1 cellular context compared by ENCODE assay signal in genomic region chr14:65639216-65639615, GRCh38.
TF ChIP-seq lines count a peak whose summit lies in the region.

No MANE protein-coding gene starts in this region.

TF ChIP-seq in endothelial cell of umbilical vein, 7 proteins besides CTCF, POLR2A, EP300 and RAD21:
- no peak for TF ChIP-seq MYC (IDR thresholded peaks at IDR 0.05; ENCODE audit: low read depth, low read length)
